In the genomic region with DNA sequence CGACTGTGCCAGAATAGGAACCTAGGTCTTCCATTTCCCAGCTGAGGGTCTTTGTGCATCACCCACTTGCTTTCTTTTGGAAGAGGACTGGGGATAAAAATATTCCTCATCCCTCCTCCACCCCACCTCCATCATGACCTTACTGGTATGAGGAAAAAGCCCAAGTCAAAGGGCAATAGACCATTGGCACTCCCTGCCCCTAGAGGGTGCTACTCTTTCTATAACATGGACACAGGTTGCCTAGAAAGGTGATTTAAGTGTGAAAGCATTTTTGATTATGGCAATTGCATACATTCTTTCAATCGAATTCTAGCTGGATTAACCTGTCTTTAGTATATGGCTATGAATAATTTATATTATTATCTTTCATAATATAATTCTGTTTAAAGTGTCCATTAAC, we compare ENCODE assay signal across 9 cellular contexts. TPM values are rescaled to one million over a fixed set of nuclear protein-coding genes. Genes with fewer than 3 reads are reported as not detected.
DNase-seq lines count a peak whose midpoint lies in the region; TF ChIP-seq lines count a peak whose summit lies in the region.
"Had no signal": no experiment of that assay in that cellular context is flagged by ENCODE, and none has a peak within 500 bp of the region (broad histone marks: within the 10 kb centered on the region; RNA-seq: fewer than 3 reads in every experiment).

No MANE protein-coding gene starts in this region.

- H3K4me3 ChIP-seq in epithelial cell of proximal tubule (ENCODE audit: low read depth, low read length) (no peak overlapping the region), retinal pigment epithelial cell (ENCODE audit: low read length) (no peak overlapping the region)
- H3K4me3 ChIP-seq: BLaER1 had no signal

- peak; percentile 86 for TF ChIP-seq CTCF in epithelial cell of proximal tubule (conservative IDR thresholded peaks at IDR 0.05; ENCODE audit: low read depth, low read length)
- peak; percentile 65 for TF ChIP-seq CTCF in retinal pigment epithelial cell (conservative IDR thresholded peaks at IDR 0.05; ENCODE audit: low read depth, low read length)

- DNase-seq in NCI-H748 (lab: John Stamatoyannopoulos, UW; ENCODE audit: unreplicated experiment) (peak; percentile 31), NCI-H748 treated with DMSO at 0.1 percent for 48 hours (lab: John Stamatoyannopoulos, UW) (no peak), NCI-H69 (lab: John Stamatoyannopoulos, UW) (peak; percentile 16), epithelial cell of proximal tubule (ENCODE audit: low read depth) (no peak), retinal pigment epithelial cell (ENCODE audit: low read depth) (no peak), NCI-H345 (lab: John Stamatoyannopoulos, UW) (no peak), UCSD-AML1 (lab: John Stamatoyannopoulos, UW; ENCODE audit: unreplicated experiment) (no peak), NCI-H1105 treated with DMSO at 0.1 percent for 48 hours (lab: John Stamatoyannopoulos, UW) (no peak)

RNA-seq across cellular contexts. Expression of a gene that starts 22.8 kb away (rescaled TPM):
- 3.9 and 5.6 TPM in 2 replicates for total RNA-seq in epithelial cell of proximal tubule

Comparison
In these comparisons a context has a peak if more than half of its experiments do, and no peak if none do; other contexts are left out.
1. DNase-seq: peak in NCI-H748 (single experiment) and NCI-H69 (single experiment); none in NCI-H748 treated with DMSO at 0.1 percent for 48 hours (single experiment), epithelial cell of proximal tubule (single experiment), retinal pigment epithelial cell (single experiment), NCI-H345 (single experiment), UCSD-AML1 (single experiment) and NCI-H1105 treated with DMSO at 0.1 percent for 48 hours (single experiment).